ENCODE assay signal across 28 cellular contexts in the genomic region with DNA sequence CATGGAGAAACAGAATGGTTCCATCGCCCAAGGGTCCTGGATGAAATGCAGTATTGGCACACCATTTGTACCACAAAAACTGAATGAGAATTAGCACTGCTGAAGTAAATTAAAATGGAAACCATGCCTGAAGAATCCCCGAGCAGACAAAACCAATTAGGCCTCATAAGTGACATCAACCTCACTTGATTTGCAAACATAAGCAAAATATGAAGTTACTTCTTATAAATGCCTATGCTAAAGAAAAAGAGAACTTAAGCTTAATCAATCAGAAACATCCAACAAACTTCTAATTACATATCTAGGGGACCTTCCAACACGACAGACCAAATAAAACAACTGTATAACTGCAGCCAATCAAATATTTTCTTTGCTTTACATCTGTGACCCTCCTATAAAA. TPM values are rescaled to one million over a fixed set of nuclear protein-coding genes. Genes with fewer than 3 reads are reported as not detected.
DNase-seq lines count a peak whose midpoint lies in the region; ATAC-seq, FAIRE-seq and TF ChIP-seq lines count a peak whose summit lies in the region.
"Had no signal": no experiment of that assay in that cellular context is flagged by ENCODE, and none has a peak within 500 bp of the region (broad histone marks: within the 10 kb centered on the region; RNA-seq: fewer than 3 reads in every experiment).

No MANE protein-coding gene starts in this region.

- peaks cover 5% of the 10 kb centered on the region for H3K9me3 Mint-ChIP-seq in stimulated activated naive CD8-positive, alpha-beta T cell treated with anti-CD3 and anti-CD28 coated beads, Interleukin-15, Interleukin-2, amounts not matched to agents 100 ng/mL and 50 ng/mL, for 24 hours
- peaks cover 5% of the 10 kb centered on the region for H3K9me3 Mint-ChIP-seq in activated T-helper 2 cell treated with anti-CD3 and anti-CD28 coated beads, Interferon-gamma antibody, Interleukin-2, Interleukin-4, amounts not matched to agents 10 μg/mL and 5 μg/mL and 100 μg/mL, durations not matched to agents 14 hours and 24 hours and 36 hours
- H3K9me3 Mint-ChIP-seq: CD8-positive, alpha-beta memory T cell had no signal

- H3K4me1 ChIP-seq in IMR-90 (ENCODE audit: control insufficient read depth, insufficient read depth, low read length): no peaks in the 10 kb centered on the region
- H3K4me1 ChIP-seq in K562 (replicated peaks in 1 of 2; ENCODE audit: control insufficient read depth in 2 of 2, insufficient read depth in 2 of 2, low read length in 2 of 2): peaks cover 5 to 10% of the 10 kb centered on the region in 2 experiments; a peak in 3 of 5 replicates

- peaks cover 78% of the 10 kb centered on the region for H3K4me1 Mint-ChIP-seq in stimulated activated naive CD8-positive, alpha-beta T cell treated with anti-CD3 and anti-CD28 coated beads, Interleukin-15, Interleukin-2, amounts not matched to agents 100 ng/mL and 50 ng/mL, for 24 hours (ENCODE audit: low read depth)
- H3K4me1 Mint-ChIP-seq in activated T-helper 2 cell treated with anti-CD3 and anti-CD28 coated beads, Interferon-gamma antibody, Interleukin-2, Interleukin-4, amounts not matched to agents 10 μg/mL and 5 μg/mL and 100 μg/mL, durations not matched to agents 14 hours and 24 hours and 36 hours (ENCODE audit: low read depth): peaks cover 62% of the 10 kb centered on the region

- intact Hi-C loops in IMR-90 (cut with micrococcal nuclease) (no loop called here), K562 (cut with micrococcal nuclease) (loop anchor here (10.0 kb wide), 1 partner anchor 407 kb away; a partner anchor contains a TSS)
- intact Hi-C loops in activated T-helper 2 cell treated with anti-CD3 and anti-CD28 coated beads, Interferon-gamma antibody, Interleukin-2, Interleukin-4, amounts not matched to agents 10 μg/mL and 5 μg/mL and 100 μg/mL, durations not matched to agents 14 hours and 24 hours and 36 hours (cut with micrococcal nuclease): loop anchor here (10.0 kb wide), 1 partner anchor 407 kb away; a partner anchor contains a TSS

- H2AK9ac ChIP-seq in IMR-90 (replicated peaks; ENCODE audit: low read depth, low read length, poor library complexity): no peak overlapping the region

- no peak overlapping the region for H3K9ac ChIP-seq in IMR-90 (ENCODE audit: low read depth, low read length)
- H3K9ac ChIP-seq in K562 (ENCODE audit: insufficient read depth in 1 of 2, low read depth in 2 of 2, low read length in 2 of 2): no peak overlapping the region

- H3K9me1 ChIP-seq in IMR-90 (ENCODE audit: insufficient read depth, low read length) (no peaks in the 10 kb centered on the region), K562 (ENCODE audit: control insufficient read depth, insufficient read depth, low read length) (no peaks in the 10 kb centered on the region)

- H3K27ac Mint-ChIP-seq in stimulated activated naive CD8-positive, alpha-beta T cell treated with anti-CD3 and anti-CD28 coated beads, Interleukin-15, Interleukin-2, amounts not matched to agents 100 ng/mL and 50 ng/mL, for 24 hours: peak overlapping the region; percentile 18
- no peak overlapping the region for H3K27ac Mint-ChIP-seq in activated T-helper 2 cell treated with anti-CD3 and anti-CD28 coated beads, Interferon-gamma antibody, Interleukin-2, Interleukin-4, amounts not matched to agents 10 μg/mL and 5 μg/mL and 100 μg/mL, durations not matched to agents 14 hours and 24 hours and 36 hours
- H3K27ac Mint-ChIP-seq: dendritic cell treated with granulocyte-macrophage colony-stimulating factor and Interleukin-4, amounts not matched to agents 40 ng/mL and 50 ng/mL, for 4 days had no signal

- BruUV-seq in IMR-90 (replicated peaks; lab: Mats Ljungman, UMichigan) (no TSS peak), K562 (replicated peaks; lab: Mats Ljungman, UMichigan) (no TSS peak)

- H3K18ac ChIP-seq in IMR-90 (ENCODE audit: low read depth, low read length): no peak overlapping the region

- H3K36me3 ChIP-seq in IMR-90 (ENCODE audit: control insufficient read depth, insufficient read depth, low read length) (peaks cover 3% of the 10 kb centered on the region), K562 (ENCODE audit: control insufficient read depth, insufficient read depth, low read length) (peaks cover 9% of the 10 kb centered on the region; the same call in 2 of the 3 replicates)
- H3K36me3 ChIP-seq: lower lobe of right lung had no signal

- no peak for TF ChIP-seq CTCF in IMR-90 (conservative IDR thresholded peaks at IDR 0.05; ENCODE audit: low read depth, low read length)
- TF ChIP-seq CTCF in K562 (IDR thresholded peaks at IDR 0.05 in 2 of 3, conservative IDR thresholded peaks at IDR 0.05 in 1 of 3; ENCODE audit: insufficient read depth in 2 of 3, low read depth in 1 of 3, low read length in 3 of 3): no peak

- H3K36me3 Mint-ChIP-seq in stimulated activated naive CD8-positive, alpha-beta T cell treated with anti-CD3 and anti-CD28 coated beads, Interleukin-15, Interleukin-2, amounts not matched to agents 100 ng/mL and 50 ng/mL, for 24 hours (ENCODE audit: low read depth): peaks cover 36% of the 10 kb centered on the region
- peaks cover 44% of the 10 kb centered on the region for H3K36me3 Mint-ChIP-seq in activated T-helper 2 cell treated with anti-CD3 and anti-CD28 coated beads, Interferon-gamma antibody, Interleukin-2, Interleukin-4, amounts not matched to agents 10 μg/mL and 5 μg/mL and 100 μg/mL, durations not matched to agents 14 hours and 24 hours and 36 hours (ENCODE audit: low read depth)

- no peak overlapping the region for H4K8ac ChIP-seq in IMR-90 (ENCODE audit: low read depth in 2 of 2, low read length in 2 of 2)

- peak overlapping the region; percentile 25 for H3K4me3 Mint-ChIP-seq in stimulated activated naive CD8-positive, alpha-beta T cell treated with anti-CD3 and anti-CD28 coated beads, Interleukin-15, Interleukin-2, amounts not matched to agents 100 ng/mL and 50 ng/mL, for 24 hours
- H3K4me3 Mint-ChIP-seq in activated T-helper 2 cell treated with anti-CD3 and anti-CD28 coated beads, Interferon-gamma antibody, Interleukin-2, Interleukin-4, amounts not matched to agents 10 μg/mL and 5 μg/mL and 100 μg/mL, durations not matched to agents 14 hours and 24 hours and 36 hours (ENCODE audit: low read depth): no peak overlapping the region
- H3K4me3 Mint-ChIP-seq: activated naive CD8-positive, alpha-beta T cell treated with anti-CD3 and anti-CD28 coated beads, Interleukin-2, amount 50 U/mL, for 24 hours; dendritic cell treated with granulocyte-macrophage colony-stimulating factor and Interleukin-4, amounts not matched to agents 40 ng/mL and 50 ng/mL, for 4 days had no signal

- no peak for ATAC-seq in stimulated activated naive CD8-positive, alpha-beta T cell treated with anti-CD3 and anti-CD28 coated beads, Interleukin-15, Interleukin-2, amounts not matched to agents 100 U/mL and 50 U/mL, for 24 hours
- no peak for ATAC-seq in IMR-90 (ENCODE audit: low read depth)
- no peak for ATAC-seq in K562
- ATAC-seq in GM21576 (IDR thresholded peaks at IDR 0.05; ENCODE audit: unreplicated experiment): no peak
- ATAC-seq: activated naive CD8-positive, alpha-beta T cell treated with anti-CD3 and anti-CD28 coated beads, Interleukin-2, amount 50 U/mL, for 24 hours; lower lobe of right lung; right cardiac atrium had no signal

- H3K79me2 ChIP-seq in K562 (ENCODE audit: control insufficient read depth, insufficient read depth, low read length): peaks cover 89% of the 10 kb centered on the region

- H3K56ac ChIP-seq in IMR-90 (ENCODE audit: extremely low read depth, insufficient read depth, low read length): no peak overlapping the region

- POLR2A ChIA-PET in IMR-90 (lab: Charles Lee; ENCODE audit: unreplicated experiment): no interaction called here
- POLR2A ChIA-PET in K562 (lab: Yijun Ruan, JAX): interaction anchor here (0.6 to 1.5 kb wide), 3 partner anchors 8 to 160 kb away, joined by 3 to 4 read pairs (median 3); no protein-coding TSS in a partner anchor

- H3K4me2 ChIP-seq in IMR-90 (ENCODE audit: low read depth, low read length) (no peak overlapping the region), K562 (ENCODE audit: insufficient read depth, low read length) (no peak overlapping the region)

- no peak for TF ChIP-seq RAD21 in IMR-90 (IDR thresholded peaks at IDR 0.05; ENCODE audit: low read length)
- TF ChIP-seq RAD21 in K562 (CRISPR knock-in tag; conservative IDR thresholded peaks at IDR 0.05 in 1 of 2, IDR thresholded peaks at IDR 0.05 in 1 of 2): no peak

- no peak overlapping the region for H2BK120ac ChIP-seq in IMR-90 (ENCODE audit: low read depth, low read length)

- no peak overlapping the region for H2BK15ac ChIP-seq in IMR-90 (ENCODE audit: low read depth, low read length)

- H3K79me1 ChIP-seq in IMR-90 (ENCODE audit: low read depth in 1 of 2, low read length in 2 of 2): peaks cover 28 to 53% of the 10 kb centered on the region in 2 experiments

- dilution Hi-C loops in IMR-90 (cut with HindIII; ENCODE audit: low sequenced_read_pairs, unreplicated experiment): no loop called here

- H3K4me3 ChIP-seq in IMR-90 (ENCODE audit: insufficient read depth, low read depth, low read length): no peak overlapping the region
- H3K4me3 ChIP-seq in K562: no peak overlapping the region
- H3K4me3 ChIP-seq: lower lobe of right lung, SK-N-MC, spleen had no signal

- H3K27ac ChIP-seq in IMR-90 (ENCODE audit: insufficient read depth, low read length) (no peak overlapping the region), K562 (ENCODE audit: extremely low read depth, low read depth, low read length) (no peak overlapping the region)
- H3K27ac ChIP-seq: lower lobe of right lung, SK-N-MC had no signal

- no peak for DNase-seq in stimulated activated naive CD8-positive, alpha-beta T cell treated with anti-CD3 and anti-CD28 coated beads, Interleukin-15, Interleukin-2, amounts not matched to agents 100 U/mL and 50 U/mL, for 24 hours
- DNase-seq in IMR-90: no peak
- DNase-seq in K562 (ENCODE audit: extremely low read depth in 1 of 4, low spot score in 3 of 4): no peak
- DNase-seq in activated T-helper 2 cell treated with anti-CD3 and anti-CD28 coated beads, Interferon-gamma antibody, Interleukin-2, Interleukin-4, amounts not matched to agents 10 μg/mL and 5 μg/mL and 100 μg/mL, durations not matched to agents 14 hours and 24 hours and 36 hours (ENCODE audit: low spot score): no peak
- no peak for DNase-seq in NCI-H1436 treated with DMSO at 0.1 percent for 48 hours (lab: John Stamatoyannopoulos, UW)
- DNase-seq: activated CD4-positive, alpha-beta T cell treated with anti-CD3 and anti-CD28 coated beads for 48 hours; activated naive CD8-positive, alpha-beta T cell treated with anti-CD3 and anti-CD28 coated beads, Interleukin-2, amount 50 U/mL, for 24 hours; CD8-positive, alpha-beta memory T cell; central memory CD4-positive, alpha-beta T cell; HCEC 1CT; KG1; kidney glomerular epithelial cell; lower lobe of right lung; NCI-H146; NCI-H2107; NCI-H82; OCI-M1; posterior cingulate gyrus; right cardiac atrium; spleen; T-helper 2 cell had no signal

- H2AK5ac ChIP-seq in IMR-90 (ENCODE audit: low read depth, low read length): no peak overlapping the region

- WGBS in IMR-90 (ENCODE audit: extremely low coverage in 2 of 2, insufficient read length in 1 of 2), 2 experiments: no CpG with 5 or more reads among the region's 3 CpGs
- 51% methylated on average over 3 of the region's 3 CpGs for WGBS in K562 (ENCODE audit: insufficient coverage, low coverage, missing lambda C conversion rate)

- no peaks in the 10 kb centered on the region for H3K27me3 Mint-ChIP-seq in stimulated activated naive CD8-positive, alpha-beta T cell treated with anti-CD3 and anti-CD28 coated beads, Interleukin-15, Interleukin-2, amounts not matched to agents 100 ng/mL and 50 ng/mL, for 24 hours
- no peaks in the 10 kb centered on the region for H3K27me3 Mint-ChIP-seq in activated T-helper 2 cell treated with anti-CD3 and anti-CD28 coated beads, Interferon-gamma antibody, Interleukin-2, Interleukin-4, amounts not matched to agents 10 μg/mL and 5 μg/mL and 100 μg/mL, durations not matched to agents 14 hours and 24 hours and 36 hours (ENCODE audit: low read depth)
- H3K27me3 Mint-ChIP-seq: activated naive CD8-positive, alpha-beta T cell treated with anti-CD3 and anti-CD28 coated beads, Interleukin-2, amount 50 U/mL, for 24 hours; CD8-positive, alpha-beta memory T cell; dendritic cell treated with granulocyte-macrophage colony-stimulating factor and Interleukin-4, amounts not matched to agents 40 ng/mL and 50 ng/mL, for 4 days had no signal

- H3K9me3 ChIP-seq in IMR-90 (ENCODE audit: control insufficient read depth, insufficient read depth, low read length): no peaks in the 10 kb centered on the region
- no peaks in the 10 kb centered on the region for H3K9me3 ChIP-seq in K562 (replicated peaks; ENCODE audit: control insufficient read depth, insufficient read depth, low read depth, low read length)
- H3K9me3 ChIP-seq: lower lobe of right lung had no signal

- H2AFZ ChIP-seq in IMR-90 (replicated peaks; ENCODE audit: low read length, poor library complexity) (no peak overlapping the region), K562 (ENCODE audit: low read depth, low read length) (no peak overlapping the region)

- no peak for FAIRE-seq in K562 (lab: Jason Lieb, UNC)
- FAIRE-seq: endometrium, frontal cortex, G401.6 had no signal

- no peak overlapping the region for H4K5ac ChIP-seq in IMR-90 (ENCODE audit: low read depth, low read length)

- no peak overlapping the region for H3K4ac ChIP-seq in IMR-90 (ENCODE audit: low read depth, low read length)

- TF ChIP-seq POLR2A in IMR-90 (IDR thresholded peaks at IDR 0.05; ENCODE audit: low read depth, low read length) (no peak), K562 (conservative IDR thresholded peaks at IDR 0.05) (no peak)

- H3K23ac ChIP-seq in IMR-90 (ENCODE audit: low read depth, low read length): no peak overlapping the region

- no peak overlapping the region for H3K14ac ChIP-seq in IMR-90 (replicated peaks; ENCODE audit: low read depth, low read length)

- TF ChIP-seq EP300 in K562 (IDR thresholded peaks at IDR 0.05; ENCODE audit: low read length): no peak

- no peak overlapping the region for H2BK5ac ChIP-seq in IMR-90 (ENCODE audit: low read depth, low read length, poor library complexity, severe bottlenecking)

- H3K27me3 ChIP-seq in IMR-90 (ENCODE audit: control insufficient read depth, insufficient read depth, low read length) (no peaks in the 10 kb centered on the region), K562 (ENCODE audit: control insufficient read depth in 2 of 2, insufficient read depth in 2 of 2, low read length in 2 of 2) (no peaks in the 10 kb centered on the region)
- H3K27me3 ChIP-seq: spleen had no signal

- CTCF ChIA-PET in IMR-90 (lab: Yijun Ruan, JAX): no interaction called here
- CTCF ChIA-PET in K562 (lab: Yijun Ruan, JAX; ENCODE audit: low intra/inter-chr PET ratio): no interaction called here

- in situ Hi-C loops in IMR-90 (cut with MboI; ENCODE audit: low sequenced_read_pairs): no loop called here
- in situ Hi-C loops in K562 (cut with MboI): no loop called here

- H4K91ac ChIP-seq in IMR-90 (ENCODE audit: insufficient read depth, low read depth, low read length): no peak overlapping the region

- peaks cover 18% of the 10 kb centered on the region for H4K20me1 ChIP-seq in IMR-90 (ENCODE audit: insufficient read depth, low read length)
- H4K20me1 ChIP-seq in K562 (replicated peaks; ENCODE audit: control insufficient read depth, insufficient read depth, low read length): no peaks in the 10 kb centered on the region

- no peak overlapping the region for H2BK20ac ChIP-seq in IMR-90 (ENCODE audit: low read depth, low read length)

RNA-seq across cellular contexts. Expression of a gene that starts 4.4 kb away (rescaled TPM):
- 11.5 and 35.0 TPM in 2 replicates for total RNA-seq in IMR-90 (2012; rRNA removed)
- 33.9 and 45.8 TPM in 2 replicates for polyA plus RNA-seq in IMR-90 (2012; rRNA removed)
- 10.7 and 13.2 TPM in 2 replicates for polyA plus RNA-seq in IMR-90 (2012; cell fraction: cytosol; rRNA removed)
- 2.5 and 27.8 TPM in 2 replicates for polyA plus RNA-seq in IMR-90 (2012; cell fraction: nucleus; rRNA removed; ENCODE audit: low replicate concordance)
- 26.3 and 87.3 TPM in 2 replicates for total RNA-seq in K562 (2011; cell fraction: chromatin; rRNA removed; ENCODE audit: low replicate concordance)
- 13.7 and 17.5 TPM in 2 replicates for total RNA-seq in K562 (2011; cell fraction: nucleolus; rRNA removed)
- 43.6 and 70.5 TPM in 2 replicates for total RNA-seq in K562 (2011; cell fraction: nucleoplasm; rRNA removed)
- total RNA-seq in K562 (2014; rRNA removed): 24.7 and 36.2 TPM in 2 replicates
- 30.0 and 34.6 TPM in 2 replicates for total RNA-seq in K562 (2014; rRNA removed; fragmentation: Illumina TruSeq; extraction: Trizol)
- total RNA-seq in K562 (2015; rRNA removed; fragmentation: Illumina TruSeq; extraction: Trizol): 26.9 and 27.2 TPM in 2 replicates
- 30.2 and 30.7 TPM in 2 replicates for total RNA-seq in K562 (2021)
- 21.2 and 37.2 TPM in 2 replicates for polyA plus RNA-seq in K562 (2011; rRNA removed)
- polyA plus RNA-seq in K562 (2011; cell fraction: cytosol; rRNA removed): 3.3 and 9.0 TPM in 2 replicates
- 15.5 and 18.9 TPM in 2 replicates for polyA plus RNA-seq in K562 (2011; cell fraction: nucleus; rRNA removed)
- polyA plus RNA-seq in K562 (2012): 33.9 and 36.5 TPM in 2 replicates
- polyA plus RNA-seq in K562 (2014; fragmentation: Illumina TruSeq; extraction: Trizol): 33.5 and 40.5 TPM in 2 replicates
- polyA plus RNA-seq in K562 (2014; fragmentation: Nextera tagmentation; extraction: Ambion mirVana): 10 to 100 TPM; 10.6 to 13.1 TPM
- 36.7 and 42.6 TPM in 2 replicates for polyA plus RNA-seq in K562 (2014; rRNA removed)
- 25.7 and 29.3 TPM in 2 replicates for polyA minus RNA-seq in K562 (2011; rRNA and poly(A)+ RNA removed)
- polyA minus RNA-seq in K562 (2011; cell fraction: cytosol; rRNA and poly(A)+ RNA removed): 5.5 and 7.5 TPM in 2 replicates
- 38.0 and 55.6 TPM in 2 replicates for polyA minus RNA-seq in K562 (2011; cell fraction: nucleus; rRNA and poly(A)+ RNA removed)
- 57.6 and 59.5 TPM in 2 replicates for total RNA-seq in activated T-helper 2 cell treated with anti-CD3 and anti-CD28 coated beads, Interferon-gamma antibody, Interleukin-2, Interleukin-4, amounts not matched to agents 10 μg/mL and 5 μg/mL and 100 μg/mL, durations not matched to agents 14 hours and 24 hours and 36 hours
